ENCODE assay signal across 22 cellular contexts in the genomic region with DNA sequence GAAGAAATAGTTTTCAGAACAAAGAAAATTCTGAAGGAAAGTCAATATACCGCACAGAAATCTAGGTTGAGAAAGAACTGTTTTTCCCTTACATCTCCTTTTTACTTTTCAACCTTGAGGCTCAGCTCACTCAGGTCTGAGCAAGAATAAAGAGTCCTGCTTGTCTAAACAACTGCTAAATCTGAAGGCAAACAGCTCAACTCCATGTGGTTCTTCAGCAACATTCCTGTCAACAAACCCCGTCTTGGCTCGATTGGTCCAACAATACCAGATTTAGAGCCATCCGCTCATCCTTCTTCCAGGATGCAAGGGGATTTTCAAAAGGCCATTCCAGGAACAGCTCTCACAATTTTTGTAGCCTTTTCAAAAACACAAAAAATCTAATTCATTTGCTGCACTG.
DNase-seq lines count a peak whose midpoint lies in the region; ATAC-seq and TF ChIP-seq lines count a peak whose summit lies in the region.
"Had no signal": no experiment of that assay in that cellular context is flagged by ENCODE, and none has a peak within 500 bp of the region (broad histone marks: within the 10 kb centered on the region; RNA-seq: fewer than 3 reads in every experiment).

No MANE protein-coding gene starts in this region.

- H2BK15ac ChIP-seq in mesenchymal stem cell (ENCODE audit: low read depth, poor library complexity, severe bottlenecking) = no peak overlapping the region

- CTCF ChIA-PET in RWPE1 (lab: Yijun Ruan, JAX) = no interaction called here

- no peak overlapping the region for H3K4me3 Mint-ChIP-seq in chondrocyte (ENCODE audit: unreplicated experiment)
- H3K4me3 Mint-ChIP-seq: activated naive CD8-positive, alpha-beta T cell treated with anti-CD3 and anti-CD28 coated beads, Interleukin-2, amount 50 U/mL, for 24 hours; CD14-positive monocyte; central memory CD8-positive, alpha-beta T cell; nephron progenitor cell; stimulated activated effector memory CD8-positive, alpha-beta T cell treated with anti-CD3 and anti-CD28 coated beads, Interleukin-12 subunit alpha, Interleukin-12 subunit beta, amount 100 ng/mL, for 72 hours; T-helper 2 cell treated with Interferon-gamma antibody and Interleukin-4, amounts not matched to agents 5 μg/mL and 100 μg/mL, for 36 hours had no signal

- no peaks in the 10 kb centered on the region; the same call in 1 of the 2 replicates for H3K36me3 ChIP-seq in ACC112 (ENCODE audit: insufficient read depth, low read length)
- H3K36me3 ChIP-seq in mesenchymal stem cell (ENCODE audit: control insufficient read depth in 1 of 2, insufficient read depth in 2 of 2, low read depth in 1 of 2, low read length in 2 of 2) = no peaks in the 10 kb centered on the region
- H3K36me3 ChIP-seq: tibial artery had no signal

- H3K4me1 Mint-ChIP-seq in chondrocyte (ENCODE audit: low read depth) = peaks cover 46% of the 10 kb centered on the region
- H3K4me1 Mint-ChIP-seq: activated naive CD8-positive, alpha-beta T cell treated with anti-CD3 and anti-CD28 coated beads, Interleukin-2, amount 50 U/mL, for 24 hours; CD14-positive monocyte; central memory CD8-positive, alpha-beta T cell had no signal

- no peak overlapping the region for H4K8ac ChIP-seq in mesenchymal stem cell (ENCODE audit: low read length)

- peak overlapping the region in 1 of 2 experiments; percentile 30 for H2BK12ac ChIP-seq in mesenchymal stem cell (ENCODE audit: low read length in 2 of 2)

- H3K79me2 ChIP-seq in ACC112 (ENCODE audit: control insufficient read depth, insufficient read depth, low read length, unreplicated experiment) = no peaks in the 10 kb centered on the region

- DNase-seq in RWPE1 (ENCODE audit: low spot score) (peak; percentile 11), chondrocyte (ENCODE audit: low spot score) (no peak), mesenchymal stem cell (peak; percentile 45), coronary artery (ENCODE audit: low spot score) (no peak), MV-4-11 (lab: John Stamatoyannopoulos, UW) (no peak)
- DNase-seq: activated naive CD8-positive, alpha-beta T cell treated with anti-CD3 and anti-CD28 coated beads, Interleukin-2, amount 50 U/mL, for 24 hours; effector memory CD4-positive, alpha-beta T cell; H7; hypothalamus; NCI-H2081 treated with DMSO at 0.1 percent for 48 hours; NCI-H510A; nephron progenitor cell; SHP77 treated with DMSO at 0.1 percent for 48 hours; tibial artery had no signal

- H4K91ac ChIP-seq in mesenchymal stem cell (ENCODE audit: low read length) = no peak overlapping the region

- H3K23ac ChIP-seq in mesenchymal stem cell (ENCODE audit: low read length in 2 of 2) = no peak overlapping the region

- H2BK120ac ChIP-seq in mesenchymal stem cell (ENCODE audit: low read depth, low read length) = no peak overlapping the region

- peak overlapping the region; percentile 87 for H3K27ac Mint-ChIP-seq in chondrocyte (ENCODE audit: unreplicated experiment)
- H3K27ac Mint-ChIP-seq: activated naive CD8-positive, alpha-beta T cell treated with anti-CD3 and anti-CD28 coated beads, Interleukin-2, amount 50 U/mL, for 24 hours; activated T-helper 2 cell treated with anti-CD3 and anti-CD28 coated beads, Interferon-gamma antibody, Interleukin-2, Interleukin-4, amounts not matched to agents 10 μg/mL and 5 μg/mL and 100 μg/mL, durations not matched to agents 14 hours and 24 hours and 36 hours; CD14-positive monocyte; stimulated activated effector memory CD8-positive, alpha-beta T cell treated with anti-CD3 and anti-CD28 coated beads, Interleukin-12 subunit alpha, Interleukin-12 subunit beta, amount 100 ng/mL, for 72 hours; T-helper 2 cell treated with Interferon-gamma antibody and Interleukin-4, amounts not matched to agents 5 μg/mL and 100 μg/mL, for 36 hours had no signal

- peak overlapping the region; percentile 51 for H2BK5ac ChIP-seq in mesenchymal stem cell (ENCODE audit: low read depth, low read length, poor library complexity, severe bottlenecking)

- POLR2A ChIA-PET in RWPE1 (lab: Yijun Ruan, JAX; ENCODE audit: low non-redundant PET) = interaction anchor here (0.6 kb wide), 1 partner anchor 123 kb away, joined by 3 read pairs; no protein-coding TSS in a partner anchor

- 57% methylated on average over 4 of the region's 4 CpGs for WGBS in mesenchymal stem cell

- H3K9me3 Mint-ChIP-seq in chondrocyte (ENCODE audit: low read depth) = no peaks in the 10 kb centered on the region
- H3K9me3 Mint-ChIP-seq: activated naive CD8-positive, alpha-beta T cell treated with anti-CD3 and anti-CD28 coated beads, Interleukin-2, amount 50 U/mL, for 24 hours; activated T-helper 2 cell treated with anti-CD3 and anti-CD28 coated beads, Interferon-gamma antibody, Interleukin-2, Interleukin-4, amounts not matched to agents 10 μg/mL and 5 μg/mL and 100 μg/mL, durations not matched to agents 14 hours and 24 hours and 36 hours; central memory CD8-positive, alpha-beta T cell; nephron progenitor cell; stimulated activated effector memory CD8-positive, alpha-beta T cell treated with anti-CD3 and anti-CD28 coated beads, Interleukin-12 subunit alpha, Interleukin-12 subunit beta, amount 100 ng/mL, for 72 hours; T-helper 2 cell treated with Interferon-gamma antibody and Interleukin-4, amounts not matched to agents 5 μg/mL and 100 μg/mL, for 36 hours had no signal

- no peak overlapping the region for H3K4ac ChIP-seq in mesenchymal stem cell (ENCODE audit: low read depth in 1 of 2, low read length in 2 of 2)

- no peaks in the 10 kb centered on the region for H3K27me3 ChIP-seq in ACC112 (ENCODE audit: insufficient read depth, low read length)
- no peaks in the 10 kb centered on the region for H3K27me3 ChIP-seq in mesenchymal stem cell (ENCODE audit: control insufficient read depth in 1 of 2, insufficient read depth in 1 of 2, low read length in 2 of 2)
- H3K27me3 ChIP-seq: tibial artery had no signal

- H3K27ac ChIP-seq in ACC112 (ENCODE audit: low read depth, low read length) (peak overlapping the region; percentile 73), RWPE1 (no peak overlapping the region; the same call in 1 of the 2 replicates), mesenchymal stem cell (ENCODE audit: low read length, poor library complexity, severe bottlenecking) (peak overlapping the region; percentile 31), coronary artery (no peak overlapping the region)
- H3K27ac ChIP-seq: tibial artery had no signal

- peaks cover 21% of the 10 kb centered on the region for H3K79me1 ChIP-seq in mesenchymal stem cell (replicated peaks; ENCODE audit: low read length, poor library complexity, severe bottlenecking)

- H3K9me3 ChIP-seq in mesenchymal stem cell (ENCODE audit: control insufficient read depth, low read length) = no peaks in the 10 kb centered on the region
- H3K9me3 ChIP-seq: tibial artery had no signal

- H3K18ac ChIP-seq in mesenchymal stem cell (ENCODE audit: low read depth in 1 of 2, low read length in 2 of 2) = no peak overlapping the region

- H3K27me3 Mint-ChIP-seq in chondrocyte (ENCODE audit: low read depth) = no peaks in the 10 kb centered on the region
- H3K27me3 Mint-ChIP-seq: activated naive CD8-positive, alpha-beta T cell treated with anti-CD3 and anti-CD28 coated beads, Interleukin-2, amount 50 U/mL, for 24 hours; central memory CD8-positive, alpha-beta T cell had no signal

- peak overlapping the region; percentile 35 for H3K4me3 ChIP-seq in ACC112 (ENCODE audit: low read depth, low read length)
- H3K4me3 ChIP-seq in mesenchymal stem cell (ENCODE audit: insufficient read depth in 1 of 2, low read depth in 1 of 2, low read length in 2 of 2) = no peak overlapping the region
- H3K4me3 ChIP-seq in coronary artery = no peak overlapping the region
- H3K4me3 ChIP-seq: tibial artery had no signal

- H3K4me1 ChIP-seq in ACC112 (ENCODE audit: control insufficient read depth, insufficient read depth, low read length, unreplicated experiment) (peaks cover 20% of the 10 kb centered on the region), mesenchymal stem cell (ENCODE audit: control insufficient read depth, insufficient read depth, low read depth, low read length) (peaks cover 4% of the 10 kb centered on the region)

- TF ChIP-seq CTCF in RWPE1 (conservative IDR thresholded peaks at IDR 0.05; ENCODE audit: low read depth) = no peak
- TF ChIP-seq CTCF in chondrocyte (IDR thresholded peaks at IDR 0.05) = no peak
- TF ChIP-seq CTCF in coronary artery (IDR thresholded peaks at IDR 0.05) = no peak

- peak overlapping the region; percentile 75 for H3K9ac ChIP-seq in mesenchymal stem cell (ENCODE audit: low read length)

- no peak overlapping the region for H3K14ac ChIP-seq in mesenchymal stem cell (ENCODE audit: low read length in 2 of 2)

- peak overlapping the region; percentile 82 for H2AK5ac ChIP-seq in mesenchymal stem cell (ENCODE audit: low read length, severe bottlenecking)

- peak overlapping the region; percentile 56 for H2AFZ ChIP-seq in ACC112 (ENCODE audit: low read length, unreplicated experiment)
- no peak overlapping the region for H2AFZ ChIP-seq in mesenchymal stem cell (ENCODE audit: low read depth, low read length)

- no peak overlapping the region for H3K4me2 ChIP-seq in mesenchymal stem cell (ENCODE audit: low read length, poor library complexity, severe bottlenecking)

- no peaks in the 10 kb centered on the region for H3K36me3 Mint-ChIP-seq in chondrocyte (ENCODE audit: low read depth)
- H3K36me3 Mint-ChIP-seq: CD14-positive monocyte; stimulated activated effector memory CD8-positive, alpha-beta T cell treated with anti-CD3 and anti-CD28 coated beads, Interleukin-12 subunit alpha, Interleukin-12 subunit beta, amount 100 ng/mL, for 72 hours had no signal

- ATAC-seq in GM21367 (IDR thresholded peaks at IDR 0.05; ENCODE audit: unreplicated experiment) (no peak), GM21528 (IDR thresholded peaks at IDR 0.05; ENCODE audit: low FRiP score, unreplicated experiment) (no peak)
- ATAC-seq: activated naive CD8-positive, alpha-beta T cell treated with anti-CD3 and anti-CD28 coated beads, Interleukin-2, amount 50 U/mL, for 24 hours; stimulated activated effector memory CD8-positive, alpha-beta T cell treated with anti-CD3 and anti-CD28 coated beads, Interleukin-12 subunit alpha, Interleukin-12 subunit beta, amount 100 ng/mL, for 72 hours had no signal

Comparison
In these comparisons a context has a peak if more than half of its experiments do, and no peak if none do; other contexts are left out.
1. H3K27ac ChIP-seq: peak in ACC112 (single experiment) and mesenchymal stem cell (single experiment); none in RWPE1 (single experiment) and coronary artery (0 of 2).
2. DNase-seq: peak in RWPE1 (single experiment) and mesenchymal stem cell (single experiment); none in chondrocyte (single experiment), coronary artery (single experiment) and MV-4-11 (single experiment).